ENCODE assay signal across 1 cellular context in the genomic region with DNA sequence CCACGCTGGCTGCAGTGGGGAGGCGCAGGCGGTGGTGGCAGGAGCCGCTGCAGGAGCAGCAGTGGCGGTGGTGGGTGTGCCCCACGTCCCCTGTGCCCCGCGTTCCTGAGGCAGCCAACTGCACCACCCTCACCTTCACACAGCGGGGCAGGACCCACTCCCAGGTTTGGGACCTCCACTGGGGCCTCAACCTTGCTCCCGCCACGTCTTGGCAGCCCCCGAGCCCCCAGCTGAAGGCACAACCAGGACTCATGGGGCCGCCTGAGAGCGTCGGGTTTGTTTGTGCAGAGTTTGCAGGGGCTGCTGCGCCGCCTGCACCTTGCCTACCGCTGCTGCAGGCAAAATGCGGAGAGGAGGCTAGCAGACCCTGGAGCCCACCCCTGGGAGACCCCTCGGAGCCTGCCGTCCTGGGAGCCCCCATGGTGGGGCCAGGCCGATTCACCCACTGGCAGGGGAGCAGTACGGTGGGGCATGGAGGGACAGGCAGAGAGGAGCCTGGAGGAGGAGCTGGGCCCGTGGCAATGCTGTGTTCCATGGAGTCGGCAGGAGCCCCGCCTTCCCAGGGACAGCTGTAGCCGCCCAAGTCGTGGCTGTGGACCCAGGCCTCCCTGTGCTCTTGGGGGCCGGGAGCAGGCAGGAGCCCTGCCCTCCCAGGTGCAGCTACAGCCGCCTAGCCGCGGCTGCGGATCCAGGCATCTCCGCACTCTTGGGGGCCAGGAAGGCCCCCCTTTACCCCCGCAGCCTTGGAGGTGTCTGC.
TF ChIP-seq lines count a peak whose summit lies in the region.

No MANE protein-coding gene starts in this region.

TF ChIP-seq in IMR-90, 13 proteins besides CTCF, POLR2A, EP300 and RAD21 (continued from another document):
- TF ChIP-seq RCOR1 (IDR thresholded peaks at IDR 0.05; ENCODE audit: insufficient replicate concordance, low read length) (no peak), MXI1 (IDR thresholded peaks at IDR 0.05; ENCODE audit: borderline replicate concordance, low read depth, low read length) (no peak), CEBPB (IDR thresholded peaks at IDR 0.05; ENCODE audit: low read depth, low read length) (no peak), NFE2L2 (IDR thresholded peaks at IDR 0.05; ENCODE audit: low read depth, low read length) (no peak), BHLHE40 (IDR thresholded peaks at IDR 0.05; ENCODE audit: low read depth, low read length) (no peak), FOS (IDR thresholded peaks at IDR 0.05; ENCODE audit: low read depth, low read length) (no peak), SMC3 (IDR thresholded peaks at IDR 0.05; ENCODE audit: low read depth, low read length) (no peak)
- TF ChIP-seq, protein P1, sequence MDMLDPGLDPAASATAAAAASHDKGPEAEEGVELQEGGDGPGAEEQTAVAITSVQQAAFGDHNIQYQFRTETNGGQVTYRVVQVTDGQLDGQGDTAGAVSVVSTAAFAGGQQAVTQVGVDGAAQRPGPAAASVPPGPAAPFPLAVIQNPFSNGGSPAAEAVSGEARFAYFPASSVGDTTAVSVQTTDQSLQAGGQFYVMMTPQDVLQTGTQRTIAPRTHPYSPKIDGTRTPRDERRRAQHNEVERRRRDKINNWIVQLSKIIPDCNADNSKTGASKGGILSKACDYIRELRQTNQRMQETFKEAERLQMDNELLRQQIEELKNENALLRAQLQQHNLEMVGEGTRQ (IDR thresholded peaks at IDR 0.05; ENCODE audit: low read depth, low read length) = no peak
- TF ChIP-seq, protein P2, sequence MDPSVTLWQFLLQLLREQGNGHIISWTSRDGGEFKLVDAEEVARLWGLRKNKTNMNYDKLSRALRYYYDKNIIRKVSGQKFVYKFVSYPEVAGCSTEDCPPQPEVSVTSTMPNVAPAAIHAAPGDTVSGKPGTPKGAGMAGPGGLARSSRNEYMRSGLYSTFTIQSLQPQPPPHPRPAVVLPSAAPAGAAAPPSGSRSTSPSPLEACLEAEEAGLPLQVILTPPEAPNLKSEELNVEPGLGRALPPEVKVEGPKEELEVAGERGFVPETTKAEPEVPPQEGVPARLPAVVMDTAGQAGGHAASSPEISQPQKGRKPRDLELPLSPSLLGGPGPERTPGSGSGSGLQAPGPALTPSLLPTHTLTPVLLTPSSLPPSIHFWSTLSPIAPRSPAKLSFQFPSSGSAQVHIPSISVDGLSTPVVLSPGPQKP (IDR thresholded peaks at IDR 0.05; ENCODE audit: borderline replicate concordance, low read depth, low read length) = no peak
